ENCODE assay signal across 14 cellular contexts in genomic region chr14:74133833-74134481, GRCh38. TPM values are rescaled to one million over a fixed set of nuclear protein-coding genes. Genes with fewer than 3 reads are reported as not detected.
DNase-seq lines count a peak whose midpoint lies in the region; ATAC-seq, FAIRE-seq and TF ChIP-seq lines count a peak whose summit lies in the region.
"Had no signal": no experiment of that assay in that cellular context is flagged by ENCODE, and none has a peak within 500 bp of the region (broad histone marks: within the 10 kb centered on the region; RNA-seq: fewer than 3 reads in every experiment).

No MANE protein-coding gene starts in this region.

- intact Hi-C loops in OCI-LY7 (cut with micrococcal nuclease; ENCODE audit: unreplicated experiment), result no loop called here

- TF ChIP-seq CTCF in A549 (IDR thresholded peaks at IDR 0.05) (no peak), OCI-LY7 (conservative IDR thresholded peaks at IDR 0.05; ENCODE audit: low read length) (no peak)

- DNase-seq in A549 (ENCODE audit: low read depth in 1 of 2, low spot score in 1 of 2), result no peak
- peak; percentile 15 for DNase-seq in DMS53 (lab: John Stamatoyannopoulos, UW)
- DNase-seq in T-helper 17 cell, result no peak
- DNase-seq in left lobe of liver (ENCODE audit: low spot score), result no peak
- DNase-seq in OCI-LY7 (ENCODE audit: low spot score), result no peak
- DNase-seq in activated CD8-positive, alpha-beta memory T cell treated with anti-CD3 and anti-CD28 coated beads for 24 hours, result no peak
- DNase-seq in stimulated activated CD4-positive, alpha-beta T cell treated with anti-CD3 and anti-CD28 coated beads, Interleukin-12 subunit alpha, Interleukin-12 subunit beta, amount 100 ng/mL, for 4 hours, result no peak
- DNase-seq: activated B cell treated with CpG ODN at 0.5 μM for 24 hours, anterior cingulate cortex, NCI-H2029, stomach had no signal

- H2AFZ ChIP-seq in OCI-LY7 (ENCODE audit: low read length), result no peak overlapping the region

- H3K27ac Mint-ChIP-seq in T-helper 17 cell, result peak overlapping the region; percentile 9
- H3K27ac Mint-ChIP-seq: activated B cell treated with CpG ODN at 0.5 μM for 24 hours had no signal

- CTCF ChIA-PET in A549 (lab: Yijun Ruan, JAX) (interaction anchor here (0.6 to 1.7 kb wide), 2 partner anchors 11 to 119 kb away, joined by 4 to 6 read pairs; no protein-coding TSS in a partner anchor), OCI-LY7 (lab: Charles Lee; ENCODE audit: unreplicated experiment) (no interaction called here)

- H3K36me3 Mint-ChIP-seq in T-helper 17 cell (ENCODE audit: low read depth), result peaks cover 3% of the 10 kb centered on the region

- H3K9me2 ChIP-seq in OCI-LY7 (ENCODE audit: insufficient read depth, low read length), result no peaks in the 10 kb centered on the region

- H3K4me3 ChIP-seq in A549 (no peak overlapping the region), OCI-LY7 (ENCODE audit: low read depth, low read length, poor library complexity, severe bottlenecking) (no peak overlapping the region)
- H3K4me3 ChIP-seq: HAP-1, right atrium auricular region, stomach had no signal

- TF ChIP-seq POLR2A in A549 (IDR thresholded peaks at IDR 0.05; ENCODE audit: low read length), result no peak

- TF ChIP-seq RAD21 in A549 (conservative IDR thresholded peaks at IDR 0.05 in 1 of 2, IDR thresholded peaks at IDR 0.05 in 1 of 2), result no peak

- WGBS in A549 (ENCODE audit: missing lambda C conversion rate), result 74% methylated on average over 3 of the region's 3 CpGs

- H3K27me3 Mint-ChIP-seq in T-helper 17 cell, result no peaks in the 10 kb centered on the region
- H3K27me3 Mint-ChIP-seq: activated B cell treated with CpG ODN at 0.5 μM for 24 hours had no signal

- FAIRE-seq in A549 (lab: Jason Lieb, UNC), result no peak

- H3K4me2 ChIP-seq in A549 (peak overlapping the region; percentile 33; the same call in 2 of the 3 replicates), OCI-LY7 (ENCODE audit: low read length) (no peak overlapping the region)

- H3K9me3 ChIP-seq in A549 (no peaks in the 10 kb centered on the region), T-helper 17 cell (ENCODE audit: control insufficient read depth, low read length, poor library complexity, severe bottlenecking) (no peaks in the 10 kb centered on the region), OCI-LY7 (ENCODE audit: low read length) (no peaks in the 10 kb centered on the region)
- H3K9me3 ChIP-seq: HAP-1, right atrium auricular region, stomach had no signal

- no peak for TF ChIP-seq EP300 in A549 (IDR thresholded peaks at IDR 0.05)

- no peaks in the 10 kb centered on the region for H4K20me1 ChIP-seq in OCI-LY7 (ENCODE audit: insufficient read depth, low read length)

- H3K4me1 ChIP-seq in A549 (peaks cover 12% of the 10 kb centered on the region; the same call in 2 of the 3 replicates), OCI-LY7 (ENCODE audit: insufficient read depth, low read length, poor library complexity, severe bottlenecking) (no peaks in the 10 kb centered on the region)
- H3K4me1 ChIP-seq: right atrium auricular region had no signal

- no TSS peak for BruUV-seq in OCI-LY7 (replicated peaks; lab: Mats Ljungman, UMichigan)

- no peaks in the 10 kb centered on the region for H3K36me3 ChIP-seq in OCI-LY7 (ENCODE audit: insufficient read depth, low read length)
- H3K36me3 ChIP-seq: HAP-1, right atrium auricular region, stomach had no signal

- no peak overlapping the region for H3K27ac ChIP-seq in A549
- H3K27ac ChIP-seq in OCI-LY7 (ENCODE audit: low read depth, low read length, poor library complexity, severe bottlenecking), result no peak overlapping the region
- H3K27ac ChIP-seq: right atrium auricular region, stomach had no signal

- peaks cover 23% of the 10 kb centered on the region for H3K4me1 Mint-ChIP-seq in T-helper 17 cell

- POLR2A ChIA-PET in A549 (lab: Yijun Ruan, JAX), result no interaction called here
- POLR2A ChIA-PET in OCI-LY7 (lab: Charles Lee), result interaction anchor here (0.8 to 1.5 kb wide), 2 partner anchors 10 to 32 kb away, joined by 3 to 4 read pairs; no protein-coding TSS in a partner anchor

- ATAC-seq in A549 (no peak), T-helper 17 cell (no peak), left lobe of liver (peak; percentile 84), GM18907 (IDR thresholded peaks at IDR 0.05; ENCODE audit: unreplicated experiment) (no peak)

- H3K4me3 Mint-ChIP-seq in T-helper 17 cell, result no peak overlapping the region
- H3K4me3 Mint-ChIP-seq: activated B cell treated with CpG ODN at 0.5 μM for 24 hours had no signal

- H3K79me2 ChIP-seq in OCI-LY7 (ENCODE audit: insufficient read depth, low read depth, low read length), result no peaks in the 10 kb centered on the region

TF ChIP-seq in A549, 52 proteins besides CTCF, POLR2A, EP300 and RAD21:
- TF ChIP-seq MAFK (IDR thresholded peaks at IDR 0.05; ENCODE audit: partially characterized antibody) (peak; percentile 33), POLR2AphosphoS2 (conservative IDR thresholded peaks at IDR 0.05; ENCODE audit: low read length) (no peak)

RNA-seq across cellular contexts. Expression of gene LIN52, which starts 49.2 kb away (rescaled TPM):
- polyA plus RNA-seq in A549 (2011; rRNA removed) (10.0 and 10.8 TPM in 2 replicates), A549 (2017; fragmentation: RNase III; extraction: RNeasy Plus Mini Kit Qiagen cat#74134 plus additional on column Dnase treatment) (7.7 to 9.3 TPM (median 9.3 TPM) in 3 replicates)
- 4.6 and 6.0 TPM in 2 replicates for polyA plus RNA-seq in A549 (2012; cell fraction: cytosol; rRNA removed)
- 1.3 and 2.5 TPM in 2 replicates for polyA plus RNA-seq in A549 (2012; cell fraction: nucleus; rRNA removed)
- polyA minus RNA-seq in A549 (2011; rRNA and poly(A)+ RNA removed), result 5.4 and 6.6 TPM in 2 replicates
- total RNA-seq in T-helper 17 cell (10 to 100 TPM in 1 of 2 donors, 1 to 10 TPM in 1; 7.6 to 10.5 TPM), left lobe of liver (5.6 TPM), OCI-LY7 (2022) (16.9 and 18.0 TPM in 2 replicates)
- total RNA-seq in OCI-LY7 (2014; rRNA removed; shearing (Covaris generic)), result 9.8 and 12.3 TPM in 2 replicates

RNA-seq across cellular contexts. Expression of gene ALDH6A1, which starts 49.7 kb away (rescaled TPM):
- 8.1 and 8.6 TPM in 2 replicates for polyA plus RNA-seq in A549 (2011; rRNA removed)
- polyA plus RNA-seq in A549 (2012; cell fraction: cytosol; rRNA removed), result 1.9 and 2.6 TPM in 2 replicates
- polyA plus RNA-seq in A549 (2012; cell fraction: nucleus; rRNA removed), result 1.00 and 1.6 TPM in 2 replicates
- polyA plus RNA-seq in A549 (2017; fragmentation: RNase III; extraction: RNeasy Plus Mini Kit Qiagen cat#74134 plus additional on column Dnase treatment), result 2.4 to 3.3 TPM (median 2.4 TPM) in 3 replicates
- polyA minus RNA-seq in A549 (2011; rRNA and poly(A)+ RNA removed), result 9.8 and 11.3 TPM in 2 replicates
- total RNA-seq in T-helper 17 cell, result 1 to 10 TPM; 7.8 to 8.9 TPM
- 327 TPM for total RNA-seq in left lobe of liver
- total RNA-seq in OCI-LY7 (2014; rRNA removed; shearing (Covaris generic)), result 16.6 and 17.0 TPM in 2 replicates
- 20.7 and 25.7 TPM in 2 replicates for total RNA-seq in OCI-LY7 (2022)

Comparison
In these comparisons a context has a peak if more than half of its experiments do, and no peak if none do; other contexts are left out.
1. RNA of gene ALDH6A1, which starts 49.7 kb away (total RNA-seq): 327 TPM in left lobe of liver (single experiment); 16.6 to 25.7 TPM in OCI-LY7 and 7.8 to 8.9 TPM in T-helper 17 cell; every median in the first group is over 10 times any median in the second.